ENCODE assay signal across 2 cellular contexts in genomic region chr1:156212130-156212529, GRCh38.
TF ChIP-seq lines count a peak whose summit lies in the region.

No MANE protein-coding gene starts in this region.

TF ChIP-seq in SK-N-SH, 30 proteins besides CTCF, POLR2A, EP300 and RAD21:
- TF ChIP-seq REST (IDR thresholded peaks at IDR 0.05; ENCODE audit: low read depth, low read length), result no peak

TF ChIP-seq in SK-N-SH treated with all-trans-retinoic acid at 6 μM for 48 hours, 23 proteins besides CTCF, POLR2A, EP300 and RAD21 (continued from another document):
- no peak for TF ChIP-seq POU6F1 (CRISPR knock-in tag; IDR thresholded peaks at IDR 0.05; ENCODE audit: borderline replicate concordance, low read depth)
- no peak for TF ChIP-seq BACH2 (CRISPR knock-in tag; IDR thresholded peaks at IDR 0.05; ENCODE audit: borderline replicate concordance)
- no peak for TF ChIP-seq TOX (CRISPR knock-in tag; IDR thresholded peaks at IDR 0.05; ENCODE audit: borderline replicate concordance)
- no peak for TF ChIP-seq ZFP30 (CRISPR knock-in tag; IDR thresholded peaks at IDR 0.05)
- no peak for TF ChIP-seq PATZ1 (CRISPR knock-in tag; IDR thresholded peaks at IDR 0.05; ENCODE audit: borderline replicate concordance)
TF ChIP-seq in SK-N-SH treated with all-trans-retinoic acid at 6 μM for 48 hours: peak in this region for 0.
